In genomic region chr1:232806071-232806510, GRCh38 we compare ENCODE assay signal across 8 cellular contexts. TPM values are rescaled to one million over a fixed set of nuclear protein-coding genes. Genes with fewer than 3 reads are reported as not detected.
DNase-seq lines count a peak whose midpoint lies in the region; TF ChIP-seq lines count a peak whose summit lies in the region.

No MANE protein-coding gene starts in this region.

- H3K4me1 ChIP-seq in OCI-LY1 (ENCODE audit: insufficient read depth, low read length, severe bottlenecking) (peaks cover 12% of the 10 kb centered on the region), ovary (ENCODE audit: insufficient read depth) (peaks cover 4% of the 10 kb centered on the region)

- no peak for TF ChIP-seq CTCF in OCI-LY1 (IDR thresholded peaks at IDR 0.05; ENCODE audit: low read length)
- no peak for TF ChIP-seq CTCF in epithelial cell of esophagus (IDR thresholded peaks at IDR 0.05; ENCODE audit: insufficient read depth, low read depth, low read length, missing control alignments)
- TF ChIP-seq CTCF in ovary (IDR thresholded peaks at IDR 0.05), result no peak

- no peak overlapping the region for H2AFZ ChIP-seq in OCI-LY1 (ENCODE audit: low read length)

- H3K27me3 ChIP-seq in OCI-LY1 (ENCODE audit: insufficient read depth, low read length) (no peaks in the 10 kb centered on the region), ovary (no peaks in the 10 kb centered on the region)

- no peaks in the 10 kb centered on the region for H3K9me3 ChIP-seq in OCI-LY1 (ENCODE audit: low read length)
- no peaks in the 10 kb centered on the region for H3K9me3 ChIP-seq in ovary

- H4K20me1 ChIP-seq in OCI-LY1 (ENCODE audit: insufficient read depth, low read length), result no peaks in the 10 kb centered on the region

- no peaks in the 10 kb centered on the region for H3K79me2 ChIP-seq in OCI-LY1 (ENCODE audit: insufficient read depth, low read length)

- H3K36me3 ChIP-seq in OCI-LY1 (ENCODE audit: insufficient read depth, low read length) (no peaks in the 10 kb centered on the region; the same call in 1 of the 2 replicates), ovary (no peaks in the 10 kb centered on the region)

- H3K9me2 ChIP-seq in OCI-LY1 (ENCODE audit: low read depth, low read length), result no peaks in the 10 kb centered on the region

- no peak for TF ChIP-seq EP300 in ovary (IDR thresholded peaks at IDR 0.05)

- H3K4me3 ChIP-seq in OCI-LY1 (ENCODE audit: low read depth, low read length, poor library complexity, severe bottlenecking) (peak overlapping the region; percentile 73), epithelial cell of esophagus (ENCODE audit: low read length) (peak overlapping the region; percentile 72), ovary (peak overlapping the region; percentile 89)

- peak overlapping the region; percentile 64 for H3K9ac ChIP-seq in OCI-LY1 (ENCODE audit: low read length)

- intact Hi-C loops in ovary (cut with DNase I), result no loop called here

- DNase-seq in DMS79 treated with DMSO at 0.1 percent for 48 hours (lab: John Stamatoyannopoulos, UW) (peak; percentile 51), epithelial cell of esophagus (ENCODE audit: low read depth) (no peak), ovary (no peak), ureter (ENCODE audit: low spot score) (no peak), COLO668 (lab: John Stamatoyannopoulos, UW; ENCODE audit: unreplicated experiment) (no peak), NCI-H69 (lab: John Stamatoyannopoulos, UW) (no peak), KBM-7 (no peak)

- H3K27ac ChIP-seq in OCI-LY1 (ENCODE audit: low read depth, low read length, poor library complexity, severe bottlenecking) (no peak overlapping the region), ovary (peak overlapping the region in 1 of 2 donors; percentile 48)

- WGBS in ovary, 3 donors, result 81 to 86% (median 84%) methylated on average over 4 of the region's 4 CpGs

- in situ Hi-C loops in KBM-7 (cut with MboI; ENCODE audit: low pct_unique_long_range_greater_than_20kb, low sequenced_read_pairs), result no loop called here

- H3K4me2 ChIP-seq in OCI-LY1 (ENCODE audit: low read length), result peak overlapping the region; percentile 65

- H3F3A ChIP-seq in OCI-LY1 (ENCODE audit: insufficient read depth, low read length), result no peaks in the 10 kb centered on the region

- no peak for TF ChIP-seq POLR2A in ovary (IDR thresholded peaks at IDR 0.05)

RNA-seq across cellular contexts. Expression of gene MAP10, which starts 0.9 kb away (rescaled TPM):
- total RNA-seq in ovary (1 to 10 TPM; 2.0 to 4.6 (median 2.7) TPM), ureter (4.0 TPM)
- 1 to 10 TPM; 1.9 to 2.1 TPM for polyA plus RNA-seq in ovary
